1 cellular context compared by ENCODE assay signal in genomic region chr9:8863886-8864881, GRCh38.
TF ChIP-seq lines count a peak whose summit lies in the region.

No MANE protein-coding gene starts in this region.

TF ChIP-seq in H1, 55 proteins besides CTCF, POLR2A, EP300 and RAD21 (continued from another document):
- peak; percentile 64; the same call in 1 of the 2 replicates for TF ChIP-seq CEBPB (IDR thresholded peaks at IDR 0.05; ENCODE audit: low read depth, low read length)
